10 cellular contexts compared by ENCODE assay signal in genomic region chr7:31595390-31595789, GRCh38.
"Had no signal": no experiment of that assay in that cellular context is flagged by ENCODE, and none has a peak within 500 bp of the region (broad histone marks: within the 10 kb centered on the region; RNA-seq: fewer than 3 reads in every experiment).

No MANE protein-coding gene starts in this region.

- DNase-seq: GM23248, GOT3, H7, H9, HCEC 1CT, HFFc6 had no signal

- H3K36me3 ChIP-seq: HAP-1 had no signal

- H3K4me2 ChIP-seq: GM23338 had no signal

- H3K4me1 ChIP-seq: HAP-1 had no signal

- H2AFZ ChIP-seq: GM23248, GM23338 had no signal

- H3K9me3 ChIP-seq: HAP-1 had no signal

- ATAC-seq: GM23338, HCT116 had no signal

- H3K4me3 ChIP-seq: GM23248, GM23338, HAP-1 had no signal

- H3K9ac ChIP-seq: GM23248 had no signal

- H3K27ac ChIP-seq: GM23248 had no signal

- FAIRE-seq: H54 had no signal
